Comparison of ENCODE assay signal across 1 cellular context in genomic region chr20:33993800-33994623, GRCh38.
TF ChIP-seq lines count a peak whose summit lies in the region.

RALY (plus strand) TSS chr20:33993911; CDS start chr20:34072075, 78,164 bp downstream.

TF ChIP-seq in K562, 482 proteins besides CTCF, POLR2A, EP300 and RAD21 (continued from another document and continues in another):
- TF ChIP-seq ZNF449 (CRISPR knock-in tag; IDR thresholded peaks at IDR 0.05) = no peak
- no peak for TF ChIP-seq ZNF75A (CRISPR knock-in tag; IDR thresholded peaks at IDR 0.05)
- TF ChIP-seq ZBTB34 (CRISPR knock-in tag; IDR thresholded peaks at IDR 0.05) = no peak
- no peak for TF ChIP-seq CBFA2T3 (IDR thresholded peaks at IDR 0.05)
- TF ChIP-seq, protein P1, sequence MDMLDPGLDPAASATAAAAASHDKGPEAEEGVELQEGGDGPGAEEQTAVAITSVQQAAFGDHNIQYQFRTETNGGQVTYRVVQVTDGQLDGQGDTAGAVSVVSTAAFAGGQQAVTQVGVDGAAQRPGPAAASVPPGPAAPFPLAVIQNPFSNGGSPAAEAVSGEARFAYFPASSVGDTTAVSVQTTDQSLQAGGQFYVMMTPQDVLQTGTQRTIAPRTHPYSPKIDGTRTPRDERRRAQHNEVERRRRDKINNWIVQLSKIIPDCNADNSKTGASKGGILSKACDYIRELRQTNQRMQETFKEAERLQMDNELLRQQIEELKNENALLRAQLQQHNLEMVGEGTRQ (CRISPR knock-in tag; IDR thresholded peaks at IDR 0.05) = no peak; the same call in 1 of the 2 replicates
- no peak for TF ChIP-seq ZNF830 (CRISPR knock-in tag; IDR thresholded peaks at IDR 0.05)
- TF ChIP-seq JUN (IDR thresholded peaks at IDR 0.05; ENCODE audit: borderline replicate concordance, low read depth, low read length) = no peak
- no peak; the same call in 1 of the 2 replicates for TF ChIP-seq JUN (CRISPR knock-in tag; IDR thresholded peaks at IDR 0.05; ENCODE audit: borderline replicate concordance)
- no peak for TF ChIP-seq HIVEP1 (CRISPR knock-in tag; IDR thresholded peaks at IDR 0.05)
- TF ChIP-seq SREBF1 (IDR thresholded peaks at IDR 0.05; ENCODE audit: borderline replicate concordance, low read depth, low read length) = no peak; the same call in 1 of the 2 replicates
- no peak for TF ChIP-seq ZNF699 (CRISPR knock-in tag; IDR thresholded peaks at IDR 0.05; ENCODE audit: insufficient replicate concordance)
- no peak for TF ChIP-seq ARID1B (IDR thresholded peaks at IDR 0.05)
- TF ChIP-seq ZC3H4 (CRISPR knock-in tag; IDR thresholded peaks at IDR 0.05; ENCODE audit: borderline replicate concordance) = no peak
- TF ChIP-seq FOS (IDR thresholded peaks at IDR 0.05; ENCODE audit: extremely low read depth, insufficient read length) = no peak
- no peak for TF ChIP-seq ZNF79 (CRISPR knock-in tag; IDR thresholded peaks at IDR 0.05; ENCODE audit: low read depth)
- TF ChIP-seq, protein P2, sequence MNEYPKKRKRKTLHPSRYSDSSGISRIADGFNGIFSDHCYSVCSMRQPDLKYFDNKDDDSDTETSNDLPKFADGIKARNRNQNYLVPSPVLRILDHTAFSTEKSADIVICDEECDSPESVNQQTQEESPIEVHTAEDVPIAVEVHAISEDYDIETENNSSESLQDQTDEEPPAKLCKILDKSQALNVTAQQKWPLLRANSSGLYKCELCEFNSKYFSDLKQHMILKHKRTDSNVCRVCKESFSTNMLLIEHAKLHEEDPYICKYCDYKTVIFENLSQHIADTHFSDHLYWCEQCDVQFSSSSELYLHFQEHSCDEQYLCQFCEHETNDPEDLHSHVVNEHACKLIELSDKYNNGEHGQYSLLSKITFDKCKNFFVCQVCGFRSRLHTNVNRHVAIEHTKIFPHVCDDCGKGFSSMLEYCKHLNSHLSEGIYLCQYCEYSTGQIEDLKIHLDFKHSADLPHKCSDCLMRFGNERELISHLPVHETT (CRISPR knock-in tag; conservative IDR thresholded peaks at IDR 0.05 in 1 of 2, IDR thresholded peaks at IDR 0.05 in 1 of 2) = peak in 1 of 2 experiments; percentile 73; a peak in 2 of 4 replicates
- TF ChIP-seq SRF (CRISPR knock-in tag; IDR thresholded peaks at IDR 0.05) = no peak
- TF ChIP-seq RAD51 (IDR thresholded peaks at IDR 0.05; ENCODE audit: borderline replicate concordance, low read depth) = no peak; the same call in 1 of the 2 replicates
- TF ChIP-seq HDAC2 (IDR thresholded peaks at IDR 0.05) = no peak; the same call in 1 of the 2 replicates
- TF ChIP-seq NR3C1 (CRISPR knock-in tag; IDR thresholded peaks at IDR 0.05) = peak; percentile 79
- TF ChIP-seq ZNF436 (CRISPR knock-in tag; IDR thresholded peaks at IDR 0.05) = no peak
- TF ChIP-seq PHB (CRISPR knock-in tag; IDR thresholded peaks at IDR 0.05) = no peak
- TF ChIP-seq, protein P3, sequence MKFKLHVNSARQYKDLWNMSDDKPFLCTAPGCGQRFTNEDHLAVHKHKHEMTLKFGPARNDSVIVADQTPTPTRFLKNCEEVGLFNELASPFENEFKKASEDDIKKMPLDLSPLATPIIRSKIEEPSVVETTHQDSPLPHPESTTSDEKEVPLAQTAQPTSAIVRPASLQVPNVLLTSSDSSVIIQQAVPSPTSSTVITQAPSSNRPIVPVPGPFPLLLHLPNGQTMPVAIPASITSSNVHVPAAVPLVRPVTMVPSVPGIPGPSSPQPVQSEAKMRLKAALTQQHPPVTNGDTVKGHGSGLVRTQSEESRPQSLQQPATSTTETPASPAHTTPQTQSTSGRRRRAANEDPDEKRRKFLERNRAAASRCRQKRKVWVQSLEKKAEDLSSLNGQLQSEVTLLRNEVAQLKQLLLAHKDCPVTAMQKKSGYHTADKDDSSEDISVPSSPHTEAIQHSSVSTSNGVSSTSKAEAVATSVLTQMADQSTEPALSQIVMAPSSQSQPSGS (CRISPR knock-in tag; IDR thresholded peaks at IDR 0.05) = 0 out of 2 replicates have a peak, but pooled peaks have one; percentile 29
- TF ChIP-seq NKRF (IDR thresholded peaks at IDR 0.05; ENCODE audit: borderline replicate concordance) = 0 out of 2 replicates have a peak, but pooled peaks have one; percentile 10
- TF ChIP-seq MLX (CRISPR knock-in tag; conservative IDR thresholded peaks at IDR 0.05) = no peak
- TF ChIP-seq IRF9 (tag; IDR thresholded peaks at IDR 0.05) = no peak
- TF ChIP-seq FOXK1 (CRISPR knock-in tag; IDR thresholded peaks at IDR 0.05; ENCODE audit: borderline replicate concordance) = no peak
- no peak for TF ChIP-seq TARDBP (IDR thresholded peaks at IDR 0.05)
- TF ChIP-seq, protein P4, sequence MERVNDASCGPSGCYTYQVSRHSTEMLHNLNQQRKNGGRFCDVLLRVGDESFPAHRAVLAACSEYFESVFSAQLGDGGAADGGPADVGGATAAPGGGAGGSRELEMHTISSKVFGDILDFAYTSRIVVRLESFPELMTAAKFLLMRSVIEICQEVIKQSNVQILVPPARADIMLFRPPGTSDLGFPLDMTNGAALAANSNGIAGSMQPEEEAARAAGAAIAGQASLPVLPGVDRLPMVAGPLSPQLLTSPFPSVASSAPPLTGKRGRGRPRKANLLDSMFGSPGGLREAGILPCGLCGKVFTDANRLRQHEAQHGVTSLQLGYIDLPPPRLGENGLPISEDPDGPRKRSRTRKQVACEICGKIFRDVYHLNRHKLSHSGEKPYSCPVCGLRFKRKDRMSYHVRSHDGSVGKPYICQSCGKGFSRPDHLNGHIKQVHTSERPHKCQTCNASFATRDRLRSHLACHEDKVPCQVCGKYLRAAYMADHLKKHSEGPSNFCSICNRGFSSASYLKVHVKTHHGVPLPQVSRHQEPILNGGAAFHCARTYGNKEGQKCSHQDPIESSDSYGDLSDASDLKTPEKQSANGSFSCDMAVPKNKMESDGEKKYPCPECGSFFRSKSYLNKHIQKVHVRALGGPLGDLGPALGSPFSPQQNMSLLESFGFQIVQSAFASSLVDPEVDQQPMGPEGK (CRISPR knock-in tag; IDR thresholded peaks at IDR 0.05; ENCODE audit: borderline replicate concordance) = no peak
- no peak for TF ChIP-seq NFXL1 (CRISPR knock-in tag; IDR thresholded peaks at IDR 0.05)
- TF ChIP-seq HMGN3 (IDR thresholded peaks at IDR 0.05; ENCODE audit: borderline replicate concordance, extremely low read depth, insufficient read length, low read depth, low read length) = peak; percentile 80
- TF ChIP-seq ZNF175 (CRISPR knock-in tag; IDR thresholded peaks at IDR 0.05; ENCODE audit: low read depth) = no peak
- TF ChIP-seq EHMT2 (IDR thresholded peaks at IDR 0.05) = no peak
- no peak for TF ChIP-seq TAF15 (IDR thresholded peaks at IDR 0.05; ENCODE audit: low read depth, low read length)
- TF ChIP-seq NUFIP1 (IDR thresholded peaks at IDR 0.05; ENCODE audit: partially characterized antibody) = no peak
- no peak; the same call in 1 of the 2 replicates for TF ChIP-seq ZNF431 (CRISPR knock-in tag; IDR thresholded peaks at IDR 0.05)
- no peak for TF ChIP-seq ZFP30 (CRISPR knock-in tag; IDR thresholded peaks at IDR 0.05; ENCODE audit: borderline replicate concordance)
- TF ChIP-seq STAG1 (CRISPR knock-in tag; IDR thresholded peaks at IDR 0.05; ENCODE audit: borderline replicate concordance) = no peak
- TF ChIP-seq TRIM28 (IDR thresholded peaks at IDR 0.05) = no peak
- no peak for TF ChIP-seq PPARD (CRISPR knock-in tag; IDR thresholded peaks at IDR 0.05)
- TF ChIP-seq, protein P5, sequence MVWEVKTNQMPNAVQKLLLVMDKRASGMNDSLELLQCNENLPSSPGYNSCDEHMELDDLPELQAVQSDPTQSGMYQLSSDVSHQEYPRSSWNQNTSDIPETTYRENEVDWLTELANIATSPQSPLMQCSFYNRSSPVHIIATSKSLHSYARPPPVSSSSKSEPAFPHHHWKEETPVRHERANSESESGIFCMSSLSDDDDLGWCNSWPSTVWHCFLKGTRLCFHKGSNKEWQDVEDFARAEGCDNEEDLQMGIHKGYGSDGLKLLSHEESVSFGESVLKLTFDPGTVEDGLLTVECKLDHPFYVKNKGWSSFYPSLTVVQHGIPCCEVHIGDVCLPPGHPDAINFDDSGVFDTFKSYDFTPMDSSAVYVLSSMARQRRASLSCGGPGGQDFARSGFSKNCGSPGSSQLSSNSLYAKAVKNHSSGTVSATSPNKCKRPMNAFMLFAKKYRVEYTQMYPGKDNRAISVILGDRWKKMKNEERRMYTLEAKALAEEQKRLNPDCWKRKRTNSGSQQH (CRISPR knock-in tag; IDR thresholded peaks at IDR 0.05) = no peak
- no peak for TF ChIP-seq EWSR1 (IDR thresholded peaks at IDR 0.05; ENCODE audit: borderline replicate concordance, low read depth, partially characterized antibody)
- no peak for TF ChIP-seq ZNF583 (CRISPR knock-in tag; IDR thresholded peaks at IDR 0.05)
- TF ChIP-seq DNMT1 (IDR thresholded peaks at IDR 0.05) = no peak
- TF ChIP-seq KAT8 (IDR thresholded peaks at IDR 0.05; ENCODE audit: low read depth) = no peak
- TF ChIP-seq RBM22 (IDR thresholded peaks at IDR 0.05; ENCODE audit: low read depth, low read length, poor library complexity, severe bottlenecking) = peak; percentile 16
- TF ChIP-seq SMAD2 (IDR thresholded peaks at IDR 0.05; ENCODE audit: low read depth, low read length) = no peak
- TF ChIP-seq CHAMP1 (IDR thresholded peaks at IDR 0.05) = no peak
- TF ChIP-seq GABPA (tag; conservative IDR thresholded peaks at IDR 0.05; ENCODE audit: low read depth) = peak; percentile 73
- TF ChIP-seq KDM2B (CRISPR knock-in tag; IDR thresholded peaks at IDR 0.05) = 0 out of 2 replicates have a peak, but pooled peaks have one; percentile 1
